8 cellular contexts compared by ENCODE assay signal in the genomic region with DNA sequence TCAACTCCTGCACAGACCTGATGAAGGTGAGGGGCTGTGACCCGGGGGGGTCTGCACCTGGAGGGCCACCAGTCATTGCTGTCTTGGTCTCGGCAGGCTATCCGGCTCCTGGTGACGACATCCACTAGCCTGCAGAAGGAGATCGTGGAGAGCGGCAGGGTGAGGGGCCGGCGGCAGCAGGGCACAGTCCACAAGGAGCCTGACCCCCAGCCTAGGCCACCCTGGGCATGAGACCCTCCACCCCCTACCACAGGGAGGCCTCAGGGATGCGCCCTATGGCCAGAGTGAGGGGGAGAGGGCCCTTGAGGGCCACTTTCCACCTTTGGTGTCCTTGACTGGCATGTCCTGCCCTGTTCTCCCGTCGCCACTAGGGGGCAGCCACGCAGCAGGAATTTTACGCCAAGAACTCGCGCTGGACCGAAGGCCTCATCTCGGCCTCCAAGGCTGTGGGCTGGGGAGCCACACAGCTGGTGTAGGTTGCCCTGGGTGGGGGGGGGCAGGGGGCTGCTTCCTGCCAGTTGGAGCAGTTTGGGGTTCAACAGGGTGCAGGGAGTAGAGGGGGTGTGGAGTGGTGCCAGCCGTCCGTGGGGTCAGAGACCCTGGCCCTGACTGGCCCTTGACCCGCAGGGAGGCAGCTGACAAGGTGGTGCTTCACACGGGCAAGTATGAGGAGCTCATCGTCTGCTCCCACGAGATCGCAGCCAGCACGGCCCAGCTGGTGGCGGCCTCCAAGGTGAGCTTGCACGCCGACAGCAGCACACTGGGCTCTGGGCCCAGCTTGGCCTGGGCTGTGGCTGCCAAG. TPM values are rescaled to one million over a fixed set of nuclear protein-coding genes. Genes with fewer than 3 reads are reported as not detected.
DNase-seq lines count a peak whose midpoint lies in the region; ATAC-seq and TF ChIP-seq lines count a peak whose summit lies in the region.

No MANE protein-coding gene starts in this region.

- H2AFZ ChIP-seq in Karpas-422 (ENCODE audit: low read length), result no peak overlapping the region

- H3K4me1 Mint-ChIP-seq in osteocyte (ENCODE audit: unreplicated experiment), result peaks cover 5% of the 10 kb centered on the region

- H3K36me3 ChIP-seq in Karpas-422 (ENCODE audit: insufficient read depth, low read length), result no peaks in the 10 kb centered on the region
- H3K36me3 ChIP-seq in thymus (ENCODE audit: control insufficient read depth, insufficient read depth), result peaks cover 78% of the 10 kb centered on the region

- H3K27me3 Mint-ChIP-seq in osteocyte (ENCODE audit: unreplicated experiment), result no peaks in the 10 kb centered on the region

- H3K27me3 ChIP-seq in Karpas-422 (ENCODE audit: low read length) (no peaks in the 10 kb centered on the region), foreskin keratinocyte (no peaks in the 10 kb centered on the region), thymus (ENCODE audit: control insufficient read depth, insufficient read depth) (no peaks in the 10 kb centered on the region)

- no peaks in the 10 kb centered on the region for H3K9me3 Mint-ChIP-seq in osteocyte (ENCODE audit: unreplicated experiment)

- H3K4me3 Mint-ChIP-seq in osteocyte (ENCODE audit: unreplicated experiment), result no peak overlapping the region

- POLR2A ChIA-PET in RWPE1 (lab: Yijun Ruan, JAX; ENCODE audit: low non-redundant PET), result no interaction called here

- H3K9me3 ChIP-seq in Karpas-422 (ENCODE audit: low read length), result no peaks in the 10 kb centered on the region
- peaks cover 1% of the 10 kb centered on the region for H3K9me3 ChIP-seq in thymus (ENCODE audit: control insufficient read depth)

- TF ChIP-seq CTCF in RWPE1 (conservative IDR thresholded peaks at IDR 0.05; ENCODE audit: low read depth), result peak; percentile 84
- TF ChIP-seq CTCF in foreskin keratinocyte (conservative IDR thresholded peaks at IDR 0.05), result peak; percentile 91
- peak; percentile 85 for TF ChIP-seq CTCF in osteocyte (IDR thresholded peaks at IDR 0.05)

- ATAC-seq in foreskin keratinocyte (peak; percentile 58), GM19455 (IDR thresholded peaks at IDR 0.05; ENCODE audit: unreplicated experiment) (no peak)

- H3K4me2 ChIP-seq in Karpas-422 (ENCODE audit: low read depth, low read length, poor library complexity, severe bottlenecking), result no peak overlapping the region

- DNase-seq in ELR (ENCODE audit: low read depth), result peak; percentile 83
- DNase-seq in Karpas-422, result peak; percentile 88
- DNase-seq in RWPE1 (ENCODE audit: low spot score), result peak; percentile 60
- DNase-seq in activated gamma-delta T cell (lab: John Stamatoyannopoulos, UW), result peak; percentile 40
- DNase-seq in foreskin keratinocyte, result no peak
- peak; percentile 94 for DNase-seq in osteocyte (ENCODE audit: extremely low spot score, unreplicated experiment)

- CTCF ChIA-PET in RWPE1 (lab: Yijun Ruan, JAX), result interaction anchor here (0.6 to 1.9 kb wide), 21 partner anchors 8 to 398 kb away, joined by 3 to 10 read pairs (median 4); a partner anchor contains a TSS

- H3K4me3 ChIP-seq in Karpas-422 (ENCODE audit: low read length) (no peak overlapping the region), thymus (ENCODE audit: low read length) (no peak overlapping the region)

- no peaks in the 10 kb centered on the region for H4K20me1 ChIP-seq in Karpas-422 (ENCODE audit: insufficient read depth, low read depth, low read length)

- no peaks in the 10 kb centered on the region for H3K9me2 ChIP-seq in Karpas-422 (replicated peaks; ENCODE audit: insufficient read depth, low read length)

- peaks cover 10% of the 10 kb centered on the region for H3K36me3 Mint-ChIP-seq in osteocyte (ENCODE audit: unreplicated experiment)

- no peak overlapping the region for H3K27ac Mint-ChIP-seq in osteocyte (ENCODE audit: unreplicated experiment)

- no peaks in the 10 kb centered on the region for H3K79me2 ChIP-seq in Karpas-422 (ENCODE audit: low read length)

- H3K27ac ChIP-seq in Karpas-422 (ENCODE audit: low read length) (no peak overlapping the region), RWPE1 (peak overlapping the region; percentile 95), foreskin keratinocyte (no peak overlapping the region), thymus (ENCODE audit: low read depth) (peak overlapping the region; percentile 33)

- no peak overlapping the region for H3K9ac ChIP-seq in Karpas-422 (ENCODE audit: low read length)

- H3K4me1 ChIP-seq in Karpas-422 (ENCODE audit: low read length) (peaks cover 6% of the 10 kb centered on the region), foreskin keratinocyte (peaks cover 7% of the 10 kb centered on the region), thymus (ENCODE audit: control insufficient read depth, insufficient read depth, low read length) (peaks cover 5% of the 10 kb centered on the region)

- WGBS in thymus, result 62% methylated on average over 28 of the region's 28 CpGs

RNA-seq across cellular contexts. Expression of a gene that starts 25.0 kb away (rescaled TPM):
- total RNA-seq in Karpas-422 (2014; rRNA removed; shearing (Covaris generic); ENCODE audit: low replicate concordance), result 19.4 and 42.9 TPM in 2 replicates
- total RNA-seq in foreskin keratinocyte (35.0 and 35.9 TPM in 2 replicates), osteocyte (26.0 and 31.3 TPM in 2 replicates)
- polyA plus RNA-seq in foreskin keratinocyte (19.7 and 20.6 TPM in 2 replicates), thymus (49.0 TPM)

RNA-seq across cellular contexts. Expression of a gene that starts 35.7 kb away (rescaled TPM):
- not detected in 2 replicates for total RNA-seq in Karpas-422 (2014; rRNA removed; shearing (Covaris generic); ENCODE audit: low replicate concordance)
- total RNA-seq in foreskin keratinocyte, result 49.3 and 59.0 TPM in 2 replicates
- polyA plus RNA-seq in foreskin keratinocyte, result 47.0 and 56.0 TPM in 2 replicates
- 27.5 and 29.9 TPM in 2 replicates for total RNA-seq in osteocyte
- 28.2 TPM for polyA plus RNA-seq in thymus

Comparison
In these comparisons a context has a peak if more than half of its experiments do, and no peak if none do; other contexts are left out.
1. DNase-seq: peak in ELR (single experiment), Karpas-422 (single experiment), RWPE1 (single experiment), activated gamma-delta T cell (single experiment) and osteocyte (single experiment); none in foreskin keratinocyte (0 of 2).
2. H3K27ac ChIP-seq: peak in RWPE1 (single experiment) and thymus (single experiment); none in Karpas-422 (single experiment) and foreskin keratinocyte (single experiment).
3. RNA of a gene that starts 35.7 kb away (total RNA-seq): 49.3 to 59.0 TPM in foreskin keratinocyte and 27.5 to 29.9 TPM in osteocyte; not detected in Karpas-422; every median in the first group is over 10 times any median in the second.
4. Peak in every context shown above with its lines, with median percentiles within 50 percentile points of each other: CTCF ChIP-seq.